8 cellular contexts compared by ENCODE assay signal in genomic region chr11:119284344-119285157, GRCh38. TPM values are rescaled to one million over a fixed set of nuclear protein-coding genes. Genes with fewer than 3 reads are reported as not detected.
A peak's percentile ranks its signal among the peaks of the same experiment; 100 is the strongest.
DNase-seq lines count a peak whose midpoint lies in the region; ATAC-seq and TF ChIP-seq lines count a peak whose summit lies in the region.

No MANE protein-coding gene starts in this region.

- TF ChIP-seq CTCF in endothelial cell (IDR thresholded peaks at IDR 0.05; ENCODE audit: unreplicated experiment): no peak

- intact Hi-C loops in activated CD4-positive, alpha-beta T cell treated with anti-CD3 and anti-CD28 coated beads for 36 hours (cut with DNase I, micrococcal nuclease): loop anchor here (1.0 to 5.0 kb wide), 5 partner anchors 77 to 157 kb away; partner anchors contain the start of genes CBL (in 1 of the 2) and NLRX1 (in 1 of the 2)

- POLR2A ChIA-PET in activated CD4-positive, alpha-beta T cell treated with anti-CD3 and anti-CD28 coated beads for 36 hours (lab: Charles Lee): no interaction called here

- no peaks in the 10 kb centered on the region for H3K9me3 Mint-ChIP-seq in activated CD4-positive, alpha-beta T cell treated with anti-CD3 and anti-CD28 coated beads for 36 hours (ENCODE audit: low read depth)
- H3K9me3 Mint-ChIP-seq in endothelial cell (ENCODE audit: unreplicated experiment): no peaks in the 10 kb centered on the region

- CTCF ChIA-PET in activated CD4-positive, alpha-beta T cell treated with anti-CD3 and anti-CD28 coated beads for 36 hours (lab: Charles Lee): interaction anchor here (0.6 to 4.5 kb wide), 25 partner anchors 10 to 227 kb away, joined by 3 to 30 read pairs (median 4); partner anchors contain the start of gene CBL

- H3K36me3 Mint-ChIP-seq in activated CD4-positive, alpha-beta T cell treated with anti-CD3 and anti-CD28 coated beads for 36 hours (ENCODE audit: low read depth): peaks cover 21% of the 10 kb centered on the region
- peaks cover 38% of the 10 kb centered on the region for H3K36me3 Mint-ChIP-seq in endothelial cell (ENCODE audit: low read depth, unreplicated experiment)

- no peak overlapping the region for H3K4me3 Mint-ChIP-seq in activated CD4-positive, alpha-beta T cell treated with anti-CD3 and anti-CD28 coated beads for 36 hours
- H3K4me3 Mint-ChIP-seq in endothelial cell (ENCODE audit: unreplicated experiment): no peak overlapping the region

- no peak for DNase-seq in activated CD4-positive, alpha-beta T cell treated with anti-CD3 and anti-CD28 coated beads for 36 hours
- DNase-seq in activated CD4-positive, alpha-beta T cell treated with anti-CD3 and anti-CD28 coated beads for 1 hour: no peak
- DNase-seq in fibroblast of gingiva (ENCODE audit: low read depth) (peak; percentile 34), pons (ENCODE audit: low spot score) (peak; percentile 44), C1 segment of cervical spinal cord (lab: John Stamatoyannopoulos, UW) (no peak), endothelial cell (ENCODE audit: low spot score) (no peak)

- peak; percentile 94 for ATAC-seq in activated CD4-positive, alpha-beta T cell treated with anti-CD3 and anti-CD28 coated beads for 36 hours
- peak; percentile 63 for ATAC-seq in HG03439 (IDR thresholded peaks at IDR 0.05; ENCODE audit: unreplicated experiment)
- peak; percentile 93 for ATAC-seq in SK-N-SH treated with all-trans-retinoic acid at 6 μM for 48 hours

- H3K27me3 Mint-ChIP-seq in activated CD4-positive, alpha-beta T cell treated with anti-CD3 and anti-CD28 coated beads for 36 hours: no peaks in the 10 kb centered on the region
- H3K27me3 Mint-ChIP-seq in endothelial cell (ENCODE audit: unreplicated experiment): peaks cover 4% of the 10 kb centered on the region

- peaks cover 19% of the 10 kb centered on the region for H3K4me1 Mint-ChIP-seq in activated CD4-positive, alpha-beta T cell treated with anti-CD3 and anti-CD28 coated beads for 36 hours
- H3K4me1 Mint-ChIP-seq in endothelial cell (ENCODE audit: unreplicated experiment): no peaks in the 10 kb centered on the region

- peak overlapping the region; percentile 47 for H3K27ac Mint-ChIP-seq in activated CD4-positive, alpha-beta T cell treated with anti-CD3 and anti-CD28 coated beads for 36 hours
- H3K27ac Mint-ChIP-seq in endothelial cell (ENCODE audit: unreplicated experiment): no peak overlapping the region

TF ChIP-seq in SK-N-SH treated with all-trans-retinoic acid at 6 μM for 48 hours, 23 proteins besides CTCF, POLR2A, EP300 and RAD21:
- TF ChIP-seq ZNF8 (CRISPR knock-in tag; IDR thresholded peaks at IDR 0.05) (no peak), BACH2 (CRISPR knock-in tag; IDR thresholded peaks at IDR 0.05; ENCODE audit: borderline replicate concordance) (no peak), TOX (CRISPR knock-in tag; IDR thresholded peaks at IDR 0.05; ENCODE audit: borderline replicate concordance) (no peak)
TF ChIP-seq in SK-N-SH treated with all-trans-retinoic acid at 6 μM for 48 hours: peak in this region for 0.

RNA-seq across cellular contexts. Expression of gene MCAM, which starts 32.4 kb away (rescaled TPM):
- 1 to 10 TPM; 6.8 to 6.9 TPM for total RNA-seq in activated CD4-positive, alpha-beta T cell treated with anti-CD3 and anti-CD28 coated beads for 36 hours
- 78.3 TPM for total RNA-seq in endothelial cell (ENCODE audit: unreplicated experiment)

RNA-seq across cellular contexts. Expression of gene RNF26, which starts 49.8 kb away (rescaled TPM):
- total RNA-seq in activated CD4-positive, alpha-beta T cell treated with anti-CD3 and anti-CD28 coated beads for 36 hours: 10 to 100 TPM; 29.9 TPM
- 31.5 TPM for total RNA-seq in endothelial cell (ENCODE audit: unreplicated experiment)

RNA-seq across cellular contexts. Expression of gene C1QTNF5, which starts 56.1 kb away (rescaled TPM):
- not detected for total RNA-seq in activated CD4-positive, alpha-beta T cell treated with anti-CD3 and anti-CD28 coated beads for 36 hours
- 26.0 TPM for total RNA-seq in endothelial cell (ENCODE audit: unreplicated experiment)

Comparison
In these comparisons a context has a peak if more than half of its experiments do, and no peak if none do; other contexts are left out.
1. DNase-seq: peak in fibroblast of gingiva (single experiment) and pons (single experiment); none in activated CD4-positive, alpha-beta T cell treated with anti-CD3 and anti-CD28 coated beads for 36 hours (single experiment), activated CD4-positive, alpha-beta T cell treated with anti-CD3 and anti-CD28 coated beads for 1 hour (single experiment), C1 segment of cervical spinal cord (0 of 14) and endothelial cell (single experiment).
2. RNA of gene MCAM, which starts 32.4 kb away (total RNA-seq): 78.3 TPM in endothelial cell (single experiment); 6.8 to 6.9 TPM in activated CD4-positive, alpha-beta T cell treated with anti-CD3 and anti-CD28 coated beads for 36 hours; every median in the first group is over 10 times any median in the second.
3. RNA of gene C1QTNF5, which starts 56.1 kb away (total RNA-seq): 26.0 TPM in endothelial cell (single experiment); not detected in activated CD4-positive, alpha-beta T cell treated with anti-CD3 and anti-CD28 coated beads for 36 hours; every median in the first group is over 10 times any median in the second.
4. Peak in every context shown above with its lines, with median percentiles within 50 percentile points of each other: ATAC-seq.